8 cellular contexts compared by ENCODE assay signal in the genomic region with DNA sequence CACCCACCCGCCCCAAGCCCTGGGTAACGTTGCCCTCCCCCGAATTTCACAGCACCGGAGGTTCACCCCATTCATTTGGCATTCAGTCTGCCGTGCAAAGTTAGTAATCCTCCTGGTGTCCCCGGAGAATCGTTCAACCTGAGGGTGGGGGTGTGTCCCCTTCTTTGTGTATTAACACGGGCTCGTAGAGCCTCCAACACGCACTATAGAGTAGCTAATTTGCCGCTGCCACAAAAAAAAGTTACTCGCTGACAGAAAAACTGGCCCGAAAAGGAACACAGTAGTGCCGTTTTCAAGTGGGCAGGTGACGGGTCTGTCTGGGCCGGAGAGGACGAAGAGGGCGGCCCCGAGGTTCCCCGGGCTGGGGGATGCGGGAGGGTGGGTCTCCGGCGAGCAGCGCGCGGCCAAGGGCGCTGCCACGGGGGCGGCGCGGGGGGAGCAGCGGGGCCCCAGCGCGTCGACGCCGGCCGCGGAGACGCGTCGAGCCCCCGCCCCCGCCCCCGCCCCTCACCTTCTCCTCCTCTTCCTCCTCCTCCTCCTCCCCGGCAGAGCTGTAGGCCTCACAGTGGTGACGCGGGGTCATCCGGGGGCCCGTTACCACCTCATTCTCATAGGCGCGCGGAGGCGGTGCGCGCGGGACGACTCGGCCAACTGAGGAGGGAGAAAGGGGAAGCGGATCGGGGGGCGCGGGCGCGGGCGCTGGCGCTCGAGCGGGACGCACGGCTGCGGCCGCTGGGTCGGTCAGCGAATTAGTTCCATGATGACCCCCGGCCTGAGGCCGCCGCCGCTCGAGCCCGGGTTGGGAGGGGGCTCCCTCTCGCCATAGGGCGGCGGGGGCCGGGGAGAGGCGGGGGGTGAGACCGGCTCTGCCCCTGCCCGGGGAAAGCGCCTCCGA. TPM values are rescaled to one million over a fixed set of nuclear protein-coding genes. Genes with fewer than 3 reads are reported as not detected.
DNase-seq lines count a peak whose midpoint lies in the region; ATAC-seq and TF ChIP-seq lines count a peak whose summit lies in the region.

No MANE protein-coding gene starts in this region.

- H3K4me1 ChIP-seq in ES-I3 (ENCODE audit: insufficient read depth, low read length) (no peaks in the 10 kb centered on the region; the same call in 1 of the 2 replicates), GM23338 (ENCODE audit: insufficient read depth) (peaks cover 32% of the 10 kb centered on the region)

- H3K4me3 ChIP-seq in GM23338, result peak overlapping the region; percentile 92

- H3K9me2 ChIP-seq in GM23338 (ENCODE audit: insufficient read depth), result no peaks in the 10 kb centered on the region

- H3K27me3 ChIP-seq in GM23338 (ENCODE audit: insufficient read depth) (no peaks in the 10 kb centered on the region), layer of hippocampus (ENCODE audit: control insufficient read depth, insufficient read depth, low read length) (no peaks in the 10 kb centered on the region)

- peak; percentile 80 for DNase-seq in GM23338 (ENCODE audit: low spot score)
- peak; percentile 67 for DNase-seq in M059J (ENCODE audit: low read depth)
- DNase-seq in activated CD4-positive, CD25-positive, alpha-beta regulatory T cell (lab: John Stamatoyannopoulos, UW), result peak; percentile 60 to 73 (median 65)
- peak; percentile 80 for DNase-seq in central memory CD4-positive, alpha-beta T cell
- peak; percentile 63 to 68 for DNase-seq in stimulated activated CD4-positive, alpha-beta T cell treated with anti-CD3 and anti-CD28 coated beads, Interleukin-1b, Interleukin-23, amount 100 ng/mL, for 4 hours (ENCODE audit: low read depth in 2 of 2)
- DNase-seq in GOT3 (lab: John Stamatoyannopoulos, UW), result no peak

- H3F3A ChIP-seq in GM23338 (replicated peaks; ENCODE audit: low read depth), result no peaks in the 10 kb centered on the region

- peak overlapping the region; percentile 97 for H3K9ac ChIP-seq in ES-I3 (ENCODE audit: low read depth, low read length)

- no peak overlapping the region; the same call in 2 of the 3 replicates for H3K4me3 Mint-ChIP-seq in GM23338

- no peaks in the 10 kb centered on the region for H3K36me3 ChIP-seq in ES-I3 (ENCODE audit: insufficient read depth, low read length)
- H3K36me3 ChIP-seq in GM23338 (ENCODE audit: insufficient read depth), result no peaks in the 10 kb centered on the region

- ATAC-seq in GM23338, result peak; percentile 78

- TF ChIP-seq CTCF in GM23338 (conservative IDR thresholded peaks at IDR 0.05; ENCODE audit: low read depth in 2 of 2), result no peak

- peak overlapping the region; percentile 99 for H3K27ac ChIP-seq in GM23338 (ENCODE audit: low read depth)
- peak overlapping the region; percentile 100 for H3K27ac ChIP-seq in layer of hippocampus (ENCODE audit: low read depth, low read length)

- no peak overlapping the region for H2AFZ ChIP-seq in GM23338

- no peaks in the 10 kb centered on the region for H3K9me3 Mint-ChIP-seq in GM23338

- H3K79me2 ChIP-seq in GM23338 (replicated peaks; ENCODE audit: insufficient read depth), result peaks cover 48% of the 10 kb centered on the region

- peaks cover 5% of the 10 kb centered on the region; the same call in 2 of the 3 replicates for H3K4me1 Mint-ChIP-seq in GM23338

- H3K27ac Mint-ChIP-seq in GM23338, result peak overlapping the region; percentile 100

- H3K36me3 Mint-ChIP-seq in GM23338 (ENCODE audit: low read depth), result no peaks in the 10 kb centered on the region

- peak overlapping the region; percentile 77 for H3K4me2 ChIP-seq in GM23338

- H4K20me1 ChIP-seq in GM23338 (replicated peaks; ENCODE audit: insufficient read depth), result peaks cover 34% of the 10 kb centered on the region

- peaks cover 7% of the 10 kb centered on the region for H3K27me3 Mint-ChIP-seq in GM23338 (ENCODE audit: insufficient read depth, low read depth, poor library complexity)

- no peaks in the 10 kb centered on the region for H3K9me3 ChIP-seq in ES-I3 (ENCODE audit: control insufficient read depth, insufficient read depth, low read length)

TF ChIP-seq in GM23338, 12 proteins besides CTCF, POLR2A, EP300 and RAD21 (continues in another document):
- TF ChIP-seq, protein P1, sequence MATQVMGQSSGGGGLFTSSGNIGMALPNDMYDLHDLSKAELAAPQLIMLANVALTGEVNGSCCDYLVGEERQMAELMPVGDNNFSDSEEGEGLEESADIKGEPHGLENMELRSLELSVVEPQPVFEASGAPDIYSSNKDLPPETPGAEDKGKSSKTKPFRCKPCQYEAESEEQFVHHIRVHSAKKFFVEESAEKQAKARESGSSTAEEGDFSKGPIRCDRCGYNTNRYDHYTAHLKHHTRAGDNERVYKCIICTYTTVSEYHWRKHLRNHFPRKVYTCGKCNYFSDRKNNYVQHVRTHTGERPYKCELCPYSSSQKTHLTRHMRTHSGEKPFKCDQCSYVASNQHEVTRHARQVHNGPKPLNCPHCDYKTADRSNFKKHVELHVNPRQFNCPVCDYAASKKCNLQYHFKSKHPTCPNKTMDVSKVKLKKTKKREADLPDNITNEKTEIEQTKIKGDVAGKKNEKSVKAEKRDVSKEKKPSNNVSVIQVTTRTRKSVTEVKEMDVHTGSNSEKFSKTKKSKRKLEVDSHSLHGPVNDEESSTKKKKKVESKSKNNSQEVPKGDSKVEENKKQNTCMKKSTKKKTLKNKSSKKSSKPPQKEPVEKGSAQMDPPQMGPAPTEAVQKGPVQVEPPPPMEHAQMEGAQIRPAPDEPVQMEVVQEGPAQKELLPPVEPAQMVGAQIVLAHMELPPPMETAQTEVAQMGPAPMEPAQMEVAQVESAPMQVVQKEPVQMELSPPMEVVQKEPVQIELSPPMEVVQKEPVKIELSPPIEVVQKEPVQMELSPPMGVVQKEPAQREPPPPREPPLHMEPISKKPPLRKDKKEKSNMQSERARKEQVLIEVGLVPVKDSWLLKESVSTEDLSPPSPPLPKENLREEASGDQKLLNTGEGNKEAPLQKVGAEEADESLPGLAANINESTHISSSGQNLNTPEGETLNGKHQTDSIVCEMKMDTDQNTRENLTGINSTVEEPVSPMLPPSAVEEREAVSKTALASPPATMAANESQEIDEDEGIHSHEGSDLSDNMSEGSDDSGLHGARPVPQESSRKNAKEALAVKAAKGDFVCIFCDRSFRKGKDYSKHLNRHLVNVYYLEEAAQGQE (IDR thresholded peaks at IDR 0.05; ENCODE audit: unreplicated experiment), result no peak
- TF ChIP-seq POLR2AphosphoS5 (IDR thresholded peaks at IDR 0.05; ENCODE audit: low read depth), result no peak
- no peak for TF ChIP-seq ZNF331 (CRISPR knock-in tag; IDR thresholded peaks at IDR 0.05; ENCODE audit: low read depth)
- no peak for TF ChIP-seq EZH2phosphoT487 (IDR thresholded peaks at IDR 0.05; ENCODE audit: unreplicated experiment)
- TF ChIP-seq ZNF114 (CRISPR knock-in tag; IDR thresholded peaks at IDR 0.05), result no peak
- TF ChIP-seq JUNB (IDR thresholded peaks at IDR 0.05; ENCODE audit: unreplicated experiment), result no peak
- TF ChIP-seq NANOG (IDR thresholded peaks at IDR 0.05; ENCODE audit: borderline replicate concordance), result no peak

RNA-seq across cellular contexts. Expression of a gene that starts 0.6 kb away (rescaled TPM):
- 207 and 225 TPM in 2 replicates for total RNA-seq in GM23338 (2014; rRNA removed; shearing (Covaris generic))
- polyA plus RNA-seq in GM23338 (2016; fragmentation: Nextera tagmentation; extraction: Ambion mirVana), result 233 and 248 TPM in 2 replicates
- total RNA-seq in M059J (2014; rRNA removed; shearing (Covaris generic)), result 99.7 and 112 TPM in 2 replicates
